ENCODE assay signal across 7 cellular contexts in genomic region chr19:35546532-35546931, GRCh38. TPM values are rescaled to one million over a fixed set of nuclear protein-coding genes. Genes with fewer than 3 reads are reported as not detected.
DNase-seq lines count a peak whose midpoint lies in the region; ATAC-seq and TF ChIP-seq lines count a peak whose summit lies in the region.

No MANE protein-coding gene starts in this region.

- H3K4me2 ChIP-seq in GM23248 (ENCODE audit: unreplicated experiment) (peak overlapping the region; percentile 93), fibroblast of lung (ENCODE audit: extremely low read depth, insufficient read depth, low read length) (peak overlapping the region; percentile 61)

- H3K27me3 ChIP-seq in GM23248 (replicated peaks; ENCODE audit: insufficient read depth) (no peaks in the 10 kb centered on the region), fibroblast of lung (ENCODE audit: control insufficient read depth, insufficient read depth, low read length) (no peaks in the 10 kb centered on the region), skeletal muscle tissue (ENCODE audit: control insufficient read depth in 3 of 3, insufficient read depth in 3 of 3, low read length in 3 of 3) (no peaks in the 10 kb centered on the region)

- ATAC-seq in HG03095 (IDR thresholded peaks at IDR 0.05; ENCODE audit: unreplicated experiment), result no peak

- H3K9ac ChIP-seq in GM23248 (peak overlapping the region; percentile 94), SK-N-MC (ENCODE audit: insufficient read length) (peak overlapping the region; percentile 96), fibroblast of lung (ENCODE audit: insufficient read depth, low read length) (no peak overlapping the region), skeletal muscle tissue (ENCODE audit: low read depth in 1 of 3, low read length in 3 of 3) (peak overlapping the region in 2 of 3 donors; percentile 87 to 92)

- H3K36me3 ChIP-seq in GM23248 (ENCODE audit: low read depth) (no peaks in the 10 kb centered on the region), SK-N-MC (ENCODE audit: insufficient read depth, low read length) (no peaks in the 10 kb centered on the region; the same call in 1 of the 2 replicates), fibroblast of lung (ENCODE audit: control insufficient read depth, insufficient read depth, low read length) (peaks cover 1% of the 10 kb centered on the region), skeletal muscle tissue (ENCODE audit: control insufficient read depth in 3 of 3, insufficient read depth in 3 of 3, low read length in 3 of 3) (peaks cover 7 to 21% (median 16%) of the 10 kb centered on the region in 3 donors)

- H2AFZ ChIP-seq in GM23248 (no peak overlapping the region), fibroblast of lung (ENCODE audit: low read length) (no peak overlapping the region)

- H3K9me3 ChIP-seq in GM23248 (ENCODE audit: low read depth), result no peaks in the 10 kb centered on the region
- no peaks in the 10 kb centered on the region for H3K9me3 ChIP-seq in SK-N-MC (ENCODE audit: low read depth, low read length)
- no peaks in the 10 kb centered on the region for H3K9me3 ChIP-seq in fibroblast of lung (ENCODE audit: control insufficient read depth, insufficient read depth, low read depth, low read length)
- no peaks in the 10 kb centered on the region for H3K9me3 ChIP-seq in skeletal muscle tissue (ENCODE audit: control insufficient read depth in 3 of 3, low read length in 3 of 3)

- WGBS in GM23248 (ENCODE audit: low coverage in 1 of 2, low lambda C conversion rate in 2 of 2, missing lambda C conversion rate in 2 of 2), 2 experiments, result 89 to 90% methylated on average over 8 of the region's 8 CpGs

- H3K79me2 ChIP-seq in GM23248 (ENCODE audit: insufficient read depth) (peaks cover 29% of the 10 kb centered on the region), fibroblast of lung (ENCODE audit: control insufficient read depth, insufficient read depth, low read length) (peaks cover 18% of the 10 kb centered on the region)

- H3F3A ChIP-seq in GM23248 (ENCODE audit: insufficient read depth), result no peaks in the 10 kb centered on the region

- no peaks in the 10 kb centered on the region for H3K9me2 ChIP-seq in GM23248 (ENCODE audit: insufficient read depth)

- in situ Hi-C loops in GM23248 (cut with MboI) (no loop called here), GM13977 (cut with MboI; ENCODE audit: low pct_unique_long_range_greater_than_20kb, low sequenced_read_pairs, unreplicated experiment) (no loop called here)

- peak overlapping the region; percentile 90 for H3K4me3 ChIP-seq in GM23248
- peak overlapping the region; percentile 98 for H3K4me3 ChIP-seq in SK-N-MC
- H3K4me3 ChIP-seq in fibroblast of lung (replicated peaks in 1 of 4; ENCODE audit: control extremely low read depth in 1 of 4, insufficient read depth in 1 of 4, low read depth in 3 of 4, low read length in 4 of 4), result peak overlapping the region; percentile 67 to 91 (median 72)
- H3K4me3 ChIP-seq in skeletal muscle tissue (ENCODE audit: low read length in 3 of 3), result peak overlapping the region; percentile 90 to 93 (median 92)

- TF ChIP-seq CTCF in fibroblast of lung (conservative IDR thresholded peaks at IDR 0.05 in 1 of 2, IDR thresholded peaks at IDR 0.05 in 1 of 2; ENCODE audit: low read depth in 1 of 2, low read length in 2 of 2) (no peak), GM13977 (IDR thresholded peaks at IDR 0.05; ENCODE audit: extremely low read depth, insufficient read depth, missing control alignments) (no peak)

- DNase-seq in GM23248 (no peak), SK-N-MC (ENCODE audit: low read depth, low spot score) (no peak), fibroblast of lung (ENCODE audit: low read depth in 2 of 2) (no peak), DMS114 treated with DMSO at 0.1 percent for 48 hours (lab: John Stamatoyannopoulos, UW; ENCODE audit: unreplicated experiment) (no peak), GM13977 (ENCODE audit: low spot score) (no peak)

- no peaks in the 10 kb centered on the region for H3K4me1 ChIP-seq in GM23248 (ENCODE audit: insufficient read depth)
- H3K4me1 ChIP-seq in fibroblast of lung (ENCODE audit: control insufficient read depth, extremely low read depth, insufficient read depth, low read length), result peaks cover 5% of the 10 kb centered on the region
- H3K4me1 ChIP-seq in skeletal muscle tissue (ENCODE audit: control insufficient read depth in 3 of 3, insufficient read depth in 3 of 3, low read length in 3 of 3), result peaks cover 21 to 31% (median 23%) of the 10 kb centered on the region in 3 donors

- H4K20me1 ChIP-seq in GM23248 (ENCODE audit: insufficient read depth), result no peaks in the 10 kb centered on the region
- no peaks in the 10 kb centered on the region for H4K20me1 ChIP-seq in fibroblast of lung (ENCODE audit: control insufficient read depth, extremely low read depth, insufficient read depth, low read length)

- H3K27ac ChIP-seq in GM23248 (no peak overlapping the region), SK-N-MC (no peak overlapping the region), fibroblast of lung (ENCODE audit: insufficient read depth, low read length) (peak overlapping the region; percentile 86), skeletal muscle tissue (ENCODE audit: low read depth, low read length) (no peak overlapping the region)

RNA-seq across cellular contexts. Expression of gene TMEM147, which starts 1.1 kb away (rescaled TPM):
- 108 and 129 TPM in 2 replicates for total RNA-seq in GM23248 (2014; rRNA removed; shearing (Covaris generic))
- 203 and 214 TPM in 2 replicates for polyA plus RNA-seq in GM23248 (2016; fragmentation: Nextera tagmentation; extraction: Ambion mirVana)
- total RNA-seq in fibroblast of lung, result 79.6 and 95.3 TPM in 2 replicates
- 72.4 and 76.2 TPM in 2 replicates for polyA plus RNA-seq in fibroblast of lung
- 97.1 and 104 TPM in 2 replicates for polyA plus RNA-seq in fibroblast of lung (2012)
- polyA minus RNA-seq in fibroblast of lung (ENCODE audit: low replicate concordance), result 209 and 249 TPM in 2 replicates
- total RNA-seq in skeletal muscle tissue, result 55.3 TPM

RNA-seq across cellular contexts. Expression of gene GAPDHS, which starts 13.3 kb away (rescaled TPM):
- total RNA-seq in GM23248 (2014; rRNA removed; shearing (Covaris generic)), result not detected in 2 replicates
- polyA plus RNA-seq in GM23248 (2016; fragmentation: Nextera tagmentation; extraction: Ambion mirVana), result not detected in 2 replicates
- not detected in 2 replicates for total RNA-seq in fibroblast of lung
- polyA plus RNA-seq in fibroblast of lung, result not detected in 2 replicates
- polyA plus RNA-seq in fibroblast of lung (2012), result not detected in 2 replicates
- polyA minus RNA-seq in fibroblast of lung (ENCODE audit: low replicate concordance), result not detected in 2 replicates
- not detected for total RNA-seq in skeletal muscle tissue

RNA-seq across cellular contexts. Expression of gene ATP4A, which starts 16.9 kb away (rescaled TPM):
- not detected in 2 replicates for total RNA-seq in GM23248 (2014; rRNA removed; shearing (Covaris generic))
- polyA plus RNA-seq in GM23248 (2016; fragmentation: Nextera tagmentation; extraction: Ambion mirVana) (not detected in 2 replicates), fibroblast of lung (not detected in 2 replicates)
- total RNA-seq in fibroblast of lung (not detected in 2 replicates), skeletal muscle tissue (not detected)
- polyA plus RNA-seq in fibroblast of lung (2012), result not detected in 2 replicates
- not detected in 2 replicates for polyA minus RNA-seq in fibroblast of lung (ENCODE audit: low replicate concordance)

RNA-seq across cellular contexts. Expression of gene SBSN, which starts 18.4 kb away (rescaled TPM):
- total RNA-seq in GM23248 (2014; rRNA removed; shearing (Covaris generic)), result 3.2 and 4.3 TPM in 2 replicates
- polyA plus RNA-seq in GM23248 (2016; fragmentation: Nextera tagmentation; extraction: Ambion mirVana), result 7.9 and 8.8 TPM in 2 replicates
- total RNA-seq in fibroblast of lung, result 4.1 and 9.0 TPM in 2 replicates
- polyA plus RNA-seq in fibroblast of lung, result 1.6 TPM in 2 replicates
- 3.4 and 3.7 TPM in 2 replicates for polyA plus RNA-seq in fibroblast of lung (2012)
- not detected in 2 replicates for polyA minus RNA-seq in fibroblast of lung (ENCODE audit: low replicate concordance)
- not detected for total RNA-seq in skeletal muscle tissue

RNA-seq across cellular contexts. Expression of gene DMKN, which starts 33.1 kb away (rescaled TPM):
- total RNA-seq in GM23248 (2014; rRNA removed; shearing (Covaris generic)), result 20.0 and 25.4 TPM in 2 replicates
- 30.9 and 34.5 TPM in 2 replicates for polyA plus RNA-seq in GM23248 (2016; fragmentation: Nextera tagmentation; extraction: Ambion mirVana)
- total RNA-seq in fibroblast of lung, result 14.2 and 29.3 TPM in 2 replicates
- polyA plus RNA-seq in fibroblast of lung, result 2.1 and 2.8 TPM in 2 replicates
- 5.7 and 6.4 TPM in 2 replicates for polyA plus RNA-seq in fibroblast of lung (2012)
- polyA minus RNA-seq in fibroblast of lung (ENCODE audit: low replicate concordance), result not detected in 2 replicates
- not detected for total RNA-seq in skeletal muscle tissue
